In the genomic region with DNA sequence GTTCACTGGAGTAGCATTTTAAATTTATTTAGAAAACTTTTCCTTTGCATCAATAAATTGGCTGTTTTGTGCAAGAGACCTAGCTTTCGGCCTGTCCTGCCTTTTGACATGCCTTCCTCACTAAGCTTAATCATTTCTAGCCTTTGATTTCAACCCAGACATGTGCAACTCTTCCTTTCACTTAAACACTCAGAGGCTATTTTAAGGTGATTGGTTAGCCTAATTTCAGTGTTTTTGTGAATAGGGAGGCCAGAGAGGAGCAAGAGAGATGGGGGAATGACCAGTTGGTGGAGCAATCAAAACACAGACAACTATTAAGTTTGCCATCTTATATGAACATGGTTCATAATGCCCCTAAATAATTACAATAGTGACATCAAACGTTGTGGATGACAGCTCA, we compare ENCODE assay signal across 23 cellular contexts.
A peak's percentile ranks its signal among the peaks of the same experiment; 100 is the strongest.
DNase-seq lines count a peak whose midpoint lies in the region; ATAC-seq, FAIRE-seq and TF ChIP-seq lines count a peak whose summit lies in the region.
"Had no signal": no experiment of that assay in that cellular context is flagged by ENCODE, and none has a peak within 500 bp of the region (broad histone marks: within the 10 kb centered on the region; RNA-seq: fewer than 3 reads in every experiment).

No MANE protein-coding gene starts in this region.

- H3K27me3 ChIP-seq in CD4-positive, CD25-positive, alpha-beta regulatory T cell (ENCODE audit: control insufficient read depth, insufficient read depth, low read length): no peaks in the 10 kb centered on the region

- no peak overlapping the region for H3K27ac ChIP-seq in CD4-positive, CD25-positive, alpha-beta regulatory T cell (ENCODE audit: insufficient read depth, low read length, poor library complexity, severe bottlenecking)
- H3K27ac ChIP-seq in RWPE1: no peak overlapping the region
- H3K27ac ChIP-seq: 22Rv1, GM23248 had no signal

- no peak for ATAC-seq in CD4-positive, CD25-positive, alpha-beta regulatory T cell (ENCODE audit: low read depth in 2 of 2)
- ATAC-seq in GM21529 (IDR thresholded peaks at IDR 0.05; ENCODE audit: unreplicated experiment): peak; percentile 62
- ATAC-seq in HG03354 (IDR thresholded peaks at IDR 0.05; ENCODE audit: poor library complexity, severe bottlenecking, unreplicated experiment): peak; percentile 50
- ATAC-seq in naive B cell (ENCODE audit: low read depth in 2 of 2): no peak
- ATAC-seq: HepG2, Panc1 had no signal

- no peaks in the 10 kb centered on the region for H3K36me3 ChIP-seq in CD4-positive, CD25-positive, alpha-beta regulatory T cell (ENCODE audit: control insufficient read depth, insufficient read depth, low read length)

- CTCF ChIA-PET in RWPE1 (lab: Yijun Ruan, JAX): no interaction called here

- peak overlapping the region in 2 of 3 donors; percentile 3 to 21 for H3K27ac Mint-ChIP-seq in CD4-positive, CD25-positive, alpha-beta regulatory T cell
- H3K27ac Mint-ChIP-seq in naive B cell: peak overlapping the region in 4 of 6 donors; percentile 3 to 64 (median 25)
- H3K27ac Mint-ChIP-seq: B cell, H9 had no signal

- H3K9me3 Mint-ChIP-seq in CD4-positive, CD25-positive, alpha-beta regulatory T cell: peaks cover 0 to 2% (median 0%) of the 10 kb centered on the region in 7 donors
- peaks cover 0 to 4% (median 0%) of the 10 kb centered on the region in 7 donors for H3K9me3 Mint-ChIP-seq in naive B cell
- H3K9me3 Mint-ChIP-seq: H9 had no signal

- H3K4me1 ChIP-seq in CD4-positive, CD25-positive, alpha-beta regulatory T cell (ENCODE audit: control insufficient read depth, insufficient read depth, low read length, poor library complexity, severe bottlenecking): no peaks in the 10 kb centered on the region

- no peak overlapping the region for H3K4me3 Mint-ChIP-seq in CD4-positive, CD25-positive, alpha-beta regulatory T cell
- no peak overlapping the region for H3K4me3 Mint-ChIP-seq in naive B cell
- H3K4me3 Mint-ChIP-seq: B cell, H9 had no signal

- no peaks in the 10 kb centered on the region for H3K27me3 Mint-ChIP-seq in CD4-positive, CD25-positive, alpha-beta regulatory T cell
- no peaks in the 10 kb centered on the region for H3K27me3 Mint-ChIP-seq in naive B cell
- H3K27me3 Mint-ChIP-seq: B cell had no signal

- DNase-seq in CD4-positive, CD25-positive, alpha-beta regulatory T cell: no peak
- DNase-seq in naive B cell: no peak
- no peak for DNase-seq in RWPE1 (ENCODE audit: low spot score)
- no peak for DNase-seq in GM12892 (ENCODE audit: insufficient read length)
- DNase-seq in DMS153 treated with DMSO at 0.1 percent for 48 hours (lab: John Stamatoyannopoulos, UW; ENCODE audit: unreplicated experiment): no peak
- no peak for DNase-seq in activated naive CD4-positive, alpha-beta T cell treated with anti-CD3 and anti-CD28 coated beads, Interleukin-2, amount 50 U/mL, for 16 hours
- DNase-seq: DMS153, GM23248, H9, Karpas-422, NCI-H1092, NCI-H1417 treated with DMSO at 0.1 percent for 48 hours, NCI-H1694 treated with DMSO at 0.1 percent for 48 hours, NCI-H2081, NCI-H2227 treated with DMSO at 0.1 percent for 48 hours, NCI-H526 treated with DMSO at 0.1 percent for 48 hours, SHP77 treated with DMSO at 0.1 percent for 48 hours had no signal

- POLR2A ChIA-PET in RWPE1 (lab: Yijun Ruan, JAX; ENCODE audit: low non-redundant PET): no interaction called here

- peaks cover 0 to 2% (median 0%) of the 10 kb centered on the region in 4 donors for H3K4me1 Mint-ChIP-seq in CD4-positive, CD25-positive, alpha-beta regulatory T cell
- H3K4me1 Mint-ChIP-seq in naive B cell: peaks cover 19 to 27% (median 21%) of the 10 kb centered on the region in 3 donors

- TF ChIP-seq POLR2A in GM12892 (IDR thresholded peaks at IDR 0.05; ENCODE audit: low read depth, low read length): no peak

- FAIRE-seq in GM12892 (lab: Jason Lieb, UNC): no peak
- FAIRE-seq: HepG2 had no signal

- no peak for TF ChIP-seq CTCF in RWPE1 (conservative IDR thresholded peaks at IDR 0.05; ENCODE audit: low read depth)

- H3K36me3 Mint-ChIP-seq in CD4-positive, CD25-positive, alpha-beta regulatory T cell: peaks cover 15% of the 10 kb centered on the region
- peaks cover 14 to 28% of the 10 kb centered on the region in 2 donors for H3K36me3 Mint-ChIP-seq in naive B cell

- H3K9me3 ChIP-seq in CD4-positive, CD25-positive, alpha-beta regulatory T cell (ENCODE audit: control insufficient read depth in 2 of 2, low read length in 2 of 2): no peaks in the 10 kb centered on the region

- no peak overlapping the region for H3K4me3 ChIP-seq in CD4-positive, CD25-positive, alpha-beta regulatory T cell (ENCODE audit: low read depth, low read length)
- H3K4me3 ChIP-seq: GM23248 had no signal

Comparison
In these comparisons a context has a peak if more than half of its experiments do, and no peak if none do; other contexts are left out.
1. ATAC-seq: peak in GM21529 (single experiment) and HG03354 (single experiment); none in CD4-positive, CD25-positive, alpha-beta regulatory T cell (0 of 2) and naive B cell (0 of 2).